In genomic region chr22:35334010-35334409, GRCh38 we compare ENCODE assay signal across 11 cellular contexts. TPM values are rescaled to one million over a fixed set of nuclear protein-coding genes. Genes with fewer than 3 reads are reported as not detected.
DNase-seq lines count a peak whose midpoint lies in the region; ATAC-seq and TF ChIP-seq lines count a peak whose summit lies in the region.
"Had no signal": no experiment of that assay in that cellular context is flagged by ENCODE, and none has a peak within 500 bp of the region (broad histone marks: within the 10 kb centered on the region; RNA-seq: fewer than 3 reads in every experiment).

No MANE protein-coding gene starts in this region.

- no peak overlapping the region for H3K4me3 Mint-ChIP-seq in stimulated activated memory B cell treated with anti-CD40 and anti-IgM and Interleukin-4, amounts not matched to agents 10 μg/mL and 1 μg/mL and 100 μg/mL, for 72 hours
- H3K4me3 Mint-ChIP-seq: CD8-positive, alpha-beta T cell had no signal

- no peaks in the 10 kb centered on the region for H3K9me3 Mint-ChIP-seq in stimulated activated memory B cell treated with anti-CD40 and anti-IgM and Interleukin-4, amounts not matched to agents 10 μg/mL and 1 μg/mL and 100 μg/mL, for 72 hours
- H3K9me3 Mint-ChIP-seq: CD8-positive, alpha-beta T cell had no signal

- ATAC-seq in left cardiac atrium (no peak), HG03025 (IDR thresholded peaks at IDR 0.05; ENCODE audit: low FRiP score, unreplicated experiment) (no peak)
- peak; percentile 83 for ATAC-seq in stimulated activated memory B cell treated with anti-CD40 and anti-IgM and Interleukin-4, amounts not matched to agents 10 μg/mL and 1 μg/mL and 100 μg/mL, for 72 hours
- ATAC-seq: CD8-positive, alpha-beta T cell; sciatic nerve had no signal

- peaks cover 16% of the 10 kb centered on the region for H3K4me1 ChIP-seq in cardiac muscle cell (ENCODE audit: low read depth)

- no peak for TF ChIP-seq CTCF in cardiac muscle cell (IDR thresholded peaks at IDR 0.05; ENCODE audit: low read depth, low read length)

- intact Hi-C loops in left cardiac atrium (cut with DNase I) = no loop called here

- DNase-seq in cardiac muscle cell (ENCODE audit: low read depth in 1 of 2, low spot score in 1 of 2) (no peak), left cardiac atrium (no peak), MV-4-11 (lab: John Stamatoyannopoulos, UW) (peak; percentile 72), NCI-H524 treated with DMSO at 0.1 percent for 48 hours (lab: John Stamatoyannopoulos, UW) (no peak), HPDE6-E6E7 (ENCODE audit: extremely low spot score) (no peak)
- DNase-seq in activated naive CD4-positive, alpha-beta T cell treated with anti-CD3 and anti-CD28 coated beads, Interleukin-2, amount 50 U/mL, for 16 hours = peak; percentile 24
- DNase-seq: CD8-positive, alpha-beta T cell; SW 1271 had no signal

- H3K36me3 Mint-ChIP-seq in stimulated activated memory B cell treated with anti-CD40 and anti-IgM and Interleukin-4, amounts not matched to agents 10 μg/mL and 1 μg/mL and 100 μg/mL, for 72 hours = peaks cover 74% of the 10 kb centered on the region

- H3K27me3 Mint-ChIP-seq in stimulated activated memory B cell treated with anti-CD40 and anti-IgM and Interleukin-4, amounts not matched to agents 10 μg/mL and 1 μg/mL and 100 μg/mL, for 72 hours = no peaks in the 10 kb centered on the region

- peaks cover 28% of the 10 kb centered on the region for H3K36me3 ChIP-seq in cardiac muscle cell

- peaks cover 43% of the 10 kb centered on the region for H3K4me1 Mint-ChIP-seq in stimulated activated memory B cell treated with anti-CD40 and anti-IgM and Interleukin-4, amounts not matched to agents 10 μg/mL and 1 μg/mL and 100 μg/mL, for 72 hours

- peak overlapping the region; percentile 76 for H3K27ac Mint-ChIP-seq in stimulated activated memory B cell treated with anti-CD40 and anti-IgM and Interleukin-4, amounts not matched to agents 10 μg/mL and 1 μg/mL and 100 μg/mL, for 72 hours
- H3K27ac Mint-ChIP-seq: CD8-positive, alpha-beta T cell had no signal

- H3K27me3 ChIP-seq in cardiac muscle cell = no peaks in the 10 kb centered on the region

- H3K4me3 ChIP-seq in cardiac muscle cell = no peak overlapping the region

- H3K27ac ChIP-seq in cardiac muscle cell = peak overlapping the region; percentile 60

- H3K9me3 ChIP-seq in cardiac muscle cell (ENCODE audit: low read depth) = no peaks in the 10 kb centered on the region

RNA-seq across cellular contexts. Expression of gene TOM1, which starts 34.3 kb away (rescaled TPM):
- total RNA-seq in cardiac muscle cell = 66.3 and 107 TPM in 2 replicates
- 76.2 and 84.9 TPM in 2 replicates for polyA plus RNA-seq in cardiac muscle cell
- total RNA-seq in left cardiac atrium = 10 to 100 TPM; 45.1 to 57.9 TPM

RNA-seq across cellular contexts. Expression of gene HMOX1, which starts 46.9 kb away (rescaled TPM):
- 1.5 and 2.1 TPM in 2 replicates for total RNA-seq in cardiac muscle cell
- polyA plus RNA-seq in cardiac muscle cell = 1.6 and 3.3 TPM in 2 replicates
- 10 to 100 TPM; 13.6 to 16.0 TPM for total RNA-seq in left cardiac atrium

Comparison
In these comparisons a context has a peak if more than half of its experiments do, and no peak if none do; other contexts are left out.
1. DNase-seq: peak in MV-4-11 (single experiment) and activated naive CD4-positive, alpha-beta T cell treated with anti-CD3 and anti-CD28 coated beads, Interleukin-2, amount 50 U/mL, for 16 hours (single experiment); none in cardiac muscle cell (0 of 2), left cardiac atrium (single experiment), NCI-H524 treated with DMSO at 0.1 percent for 48 hours (single experiment) and HPDE6-E6E7 (single experiment).